In the genomic region with DNA sequence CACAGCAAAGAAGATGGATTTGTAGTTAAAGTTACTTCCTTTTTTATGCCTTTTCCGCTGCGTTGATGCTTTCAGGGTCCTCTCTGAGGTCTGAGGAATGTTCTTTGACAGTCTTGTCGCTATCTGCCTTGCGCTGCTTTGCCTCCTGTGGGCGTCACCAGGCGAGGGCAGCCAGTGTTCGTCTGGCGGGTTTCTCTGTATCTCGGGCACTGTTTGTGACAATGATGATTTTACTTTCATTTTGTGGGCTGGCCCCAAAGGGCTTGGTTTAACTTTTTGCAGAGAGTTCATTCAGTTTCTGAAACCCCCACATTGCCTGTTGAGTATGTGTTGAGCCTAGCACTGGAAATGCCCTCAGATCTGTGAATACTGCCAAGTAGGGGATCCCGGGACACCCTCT, we compare ENCODE assay signal across 8 cellular contexts. TPM values are rescaled to one million over a fixed set of nuclear protein-coding genes. Genes with fewer than 3 reads are reported as not detected.
DNase-seq lines count a peak whose midpoint lies in the region; ATAC-seq and TF ChIP-seq lines count a peak whose summit lies in the region.

No MANE protein-coding gene starts in this region.

- peak overlapping the region; percentile 76 for H3K4me2 ChIP-seq in smooth muscle cell

- peak; percentile 79 for ATAC-seq in GM18519 (IDR thresholded peaks at IDR 0.05; ENCODE audit: low FRiP score, unreplicated experiment)
- peak; percentile 49 for ATAC-seq in HG03060 (IDR thresholded peaks at IDR 0.05; ENCODE audit: low read depth, unreplicated experiment)

- peaks cover 58% of the 10 kb centered on the region for H3K4me1 Mint-ChIP-seq in chondrocyte (ENCODE audit: low read depth)

- H3K27ac ChIP-seq in coronary artery (peak overlapping the region in 1 of 2 donors; percentile 37), smooth muscle cell (ENCODE audit: low read depth) (no peak overlapping the region)

- H3K4me3 Mint-ChIP-seq in chondrocyte (ENCODE audit: unreplicated experiment): no peak overlapping the region

- TF ChIP-seq CTCF in coronary artery (IDR thresholded peaks at IDR 0.05) (no peak), smooth muscle cell (IDR thresholded peaks at IDR 0.05; ENCODE audit: borderline replicate concordance, insufficient read depth, poor library complexity, severe bottlenecking) (no peak), chondrocyte (IDR thresholded peaks at IDR 0.05) (no peak)

- H3K36me3 Mint-ChIP-seq in chondrocyte (ENCODE audit: low read depth): no peaks in the 10 kb centered on the region

- no peaks in the 10 kb centered on the region for H3K36me3 ChIP-seq in smooth muscle cell (ENCODE audit: low read depth)

- H2AFZ ChIP-seq in smooth muscle cell (ENCODE audit: low read depth): no peak overlapping the region

- no peak overlapping the region for H3K9ac ChIP-seq in smooth muscle cell (ENCODE audit: low read depth)

- no peaks in the 10 kb centered on the region for H3K9me3 Mint-ChIP-seq in chondrocyte (ENCODE audit: low read depth)

- H3K79me2 ChIP-seq in smooth muscle cell (ENCODE audit: low read depth): no peaks in the 10 kb centered on the region

- WGBS in smooth muscle cell (ENCODE audit: low lambda C conversion rate): 60% methylated on average over 10 of the region's 10 CpGs

- H4K20me1 ChIP-seq in smooth muscle cell (ENCODE audit: low read depth): peaks cover 7% of the 10 kb centered on the region

- no peaks in the 10 kb centered on the region for H3K4me1 ChIP-seq in smooth muscle cell (ENCODE audit: low read depth)

- no peaks in the 10 kb centered on the region for H3K27me3 Mint-ChIP-seq in chondrocyte (ENCODE audit: low read depth)

- peak; percentile 65 for DNase-seq in activated CD4-positive, CD25-positive, alpha-beta regulatory T cell treated with anti-CD3 and anti-CD28 coated beads, Interleukin-2, amount 50 U/mL, for 72 hours
- DNase-seq in coronary artery (ENCODE audit: low spot score) (no peak), smooth muscle cell (lab: John Stamatoyannopoulos, UW; ENCODE audit: unreplicated experiment) (no peak), HPDE6-E6E7 (ENCODE audit: extremely low spot score) (no peak), chondrocyte (ENCODE audit: low spot score) (no peak), SW 1271 (lab: John Stamatoyannopoulos, UW) (no peak)

- no peaks in the 10 kb centered on the region for H3K9me3 ChIP-seq in smooth muscle cell (replicated peaks; ENCODE audit: low read depth)

- no peak overlapping the region for H3K27ac Mint-ChIP-seq in chondrocyte (ENCODE audit: unreplicated experiment)

- H3F3A ChIP-seq in smooth muscle cell (ENCODE audit: low read depth): peaks cover 33% of the 10 kb centered on the region

- peak overlapping the region; percentile 67 for H3K4me3 ChIP-seq in coronary artery
- peak overlapping the region; percentile 22 for H3K4me3 ChIP-seq in smooth muscle cell

- no peaks in the 10 kb centered on the region for H3K27me3 ChIP-seq in smooth muscle cell (ENCODE audit: low read depth)

RNA-seq across cellular contexts. Expression of a gene that starts 24.6 kb away (rescaled TPM):
- total RNA-seq in smooth muscle cell (24.7 and 31.7 TPM in 2 replicates), chondrocyte (34.2 to 44.1 TPM (median 34.5 TPM) in 3 replicates)
- polyA plus RNA-seq in smooth muscle cell: 12.9 and 15.8 TPM in 2 replicates
